Comparison of ENCODE assay signal across 10 cellular contexts in the genomic region with DNA sequence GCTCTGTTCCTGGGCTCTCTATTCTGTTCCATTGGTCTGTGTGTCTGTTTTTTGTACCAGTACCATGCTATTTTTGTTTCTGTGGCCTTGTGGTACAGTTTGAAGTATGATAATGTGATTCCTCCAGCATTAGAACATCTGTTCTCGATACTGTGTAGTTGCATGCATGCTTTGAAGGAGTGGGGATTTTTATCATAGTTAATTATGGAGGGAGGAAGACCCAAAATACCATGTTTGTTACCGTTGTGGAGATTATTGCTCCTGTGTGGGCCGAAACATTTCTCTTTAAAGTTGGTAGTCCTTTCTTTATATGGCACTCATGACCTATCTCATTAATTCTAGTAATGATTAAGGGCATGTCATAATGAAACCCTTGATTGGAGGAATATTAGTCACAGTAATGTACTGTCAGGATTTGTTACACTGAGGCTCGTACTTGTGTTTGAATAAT.
A peak's percentile ranks its signal among the peaks of the same experiment; 100 is the strongest.
DNase-seq lines count a peak whose midpoint lies in the region; ATAC-seq and TF ChIP-seq lines count a peak whose summit lies in the region.
"Had no signal": no experiment of that assay in that cellular context is flagged by ENCODE, and none has a peak within 500 bp of the region (broad histone marks: within the 10 kb centered on the region; RNA-seq: fewer than 3 reads in every experiment).

No MANE protein-coding gene starts in this region.

- no peaks in the 10 kb centered on the region for H3K36me3 ChIP-seq in thoracic aorta
- no peaks in the 10 kb centered on the region for H3K36me3 ChIP-seq in WERI-Rb-1

- peaks cover 26 to 76% of the 10 kb centered on the region in 2 donors for H3K4me1 ChIP-seq in thoracic aorta (ENCODE audit: control insufficient read depth in 1 of 2, low read depth in 2 of 2)
- H3K4me1 ChIP-seq: BLaER1 had no signal

- H3K4me1 Mint-ChIP-seq in activated T-helper 1 cell treated with anti-CD3 and anti-CD28 coated beads, Interleukin-12 subunit alpha, Interleukin-12 subunit beta, Interleukin-2, Interleukin-4 antibody, amounts not matched to agents 30 ng/mL and 10 ng/mL and 1 ng/mL, durations not matched to agents 14 hours and 24 hours and 36 hours (ENCODE audit: low read depth): peaks cover 16% of the 10 kb centered on the region

- H3K27me3 ChIP-seq in thoracic aorta (replicated peaks; ENCODE audit: insufficient read depth) (no peaks in the 10 kb centered on the region), WERI-Rb-1 (ENCODE audit: insufficient read depth, low read depth, severe bottlenecking) (no peaks in the 10 kb centered on the region)
- H3K27me3 ChIP-seq: BLaER1 had no signal

- H3K36me3 Mint-ChIP-seq in activated T-helper 1 cell treated with anti-CD3 and anti-CD28 coated beads, Interleukin-12 subunit alpha, Interleukin-12 subunit beta, Interleukin-2, Interleukin-4 antibody, amounts not matched to agents 30 ng/mL and 10 ng/mL and 1 ng/mL, durations not matched to agents 14 hours and 24 hours and 36 hours (ENCODE audit: low read depth): peaks cover 25% of the 10 kb centered on the region

- H3K4me3 ChIP-seq in thoracic aorta: no peak overlapping the region
- no peak overlapping the region for H3K4me3 ChIP-seq in WERI-Rb-1 (ENCODE audit: low read depth, low read length)
- H3K4me3 ChIP-seq: BLaER1, lung had no signal

- TF ChIP-seq CTCF in thoracic aorta (IDR thresholded peaks at IDR 0.05) (no peak), WERI-Rb-1 (IDR thresholded peaks at IDR 0.05; ENCODE audit: low read depth, low read length) (no peak)

- H3K27me3 Mint-ChIP-seq in activated T-helper 1 cell treated with anti-CD3 and anti-CD28 coated beads, Interleukin-12 subunit alpha, Interleukin-12 subunit beta, Interleukin-2, Interleukin-4 antibody, amounts not matched to agents 30 ng/mL and 10 ng/mL and 1 ng/mL, durations not matched to agents 14 hours and 24 hours and 36 hours (ENCODE audit: insufficient read depth): no peaks in the 10 kb centered on the region

- H3K9me3 Mint-ChIP-seq in activated T-helper 1 cell treated with anti-CD3 and anti-CD28 coated beads, Interleukin-12 subunit alpha, Interleukin-12 subunit beta, Interleukin-2, Interleukin-4 antibody, amounts not matched to agents 30 ng/mL and 10 ng/mL and 1 ng/mL, durations not matched to agents 14 hours and 24 hours and 36 hours: peaks cover 9% of the 10 kb centered on the region

- peak overlapping the region; percentile 64 for H3K27ac Mint-ChIP-seq in activated T-helper 1 cell treated with anti-CD3 and anti-CD28 coated beads, Interleukin-12 subunit alpha, Interleukin-12 subunit beta, Interleukin-2, Interleukin-4 antibody, amounts not matched to agents 30 ng/mL and 10 ng/mL and 1 ng/mL, durations not matched to agents 14 hours and 24 hours and 36 hours

- H3K27ac ChIP-seq in thoracic aorta (peak overlapping the region; percentile 56 to 59), WERI-Rb-1 (no peak overlapping the region)
- H3K27ac ChIP-seq: BLaER1 had no signal

- intact Hi-C loops in Right ventricle myocardium inferior (cut with DNase I): no loop called here
- intact Hi-C loops in cardiac septum (cut with DNase I): no loop called here
- intact Hi-C loops in activated T-helper 1 cell treated with anti-CD3 and anti-CD28 coated beads, Interleukin-12 subunit alpha, Interleukin-12 subunit beta, Interleukin-2, Interleukin-4 antibody, amounts not matched to agents 30 ng/mL and 10 ng/mL and 1 ng/mL, durations not matched to agents 14 hours and 24 hours and 36 hours (cut with micrococcal nuclease): no loop called here
- intact Hi-C loops in left colon (cut with DNase I, micrococcal nuclease): no loop called here

- H3K4me3 Mint-ChIP-seq in activated T-helper 1 cell treated with anti-CD3 and anti-CD28 coated beads, Interleukin-12 subunit alpha, Interleukin-12 subunit beta, Interleukin-2, Interleukin-4 antibody, amounts not matched to agents 30 ng/mL and 10 ng/mL and 1 ng/mL, durations not matched to agents 14 hours and 24 hours and 36 hours: no peak overlapping the region

- DNase-seq in Right ventricle myocardium inferior (ENCODE audit: missing footprints) (no peak), cardiac septum (ENCODE audit: low spot score) (no peak), thoracic aorta (ENCODE audit: low spot score) (no peak), Kasumi-1 (lab: John Stamatoyannopoulos, UW) (no peak), WERI-Rb-1 (no peak), left colon (no peak)
- no peak for DNase-seq in activated T-helper 1 cell treated with anti-CD3 and anti-CD28 coated beads, Interleukin-12 subunit alpha, Interleukin-12 subunit beta, Interleukin-2, Interleukin-4 antibody, amounts not matched to agents 30 ng/mL and 10 ng/mL and 1 ng/mL, durations not matched to agents 14 hours and 24 hours and 36 hours (ENCODE audit: low spot score)

- H3K9me3 ChIP-seq in thoracic aorta (no peaks in the 10 kb centered on the region), WERI-Rb-1 (ENCODE audit: severe bottlenecking) (no peaks in the 10 kb centered on the region)

- ATAC-seq in Right ventricle myocardium inferior (peak; percentile 43), HG02884 (IDR thresholded peaks at IDR 0.05; ENCODE audit: unreplicated experiment) (peak; percentile 91), thoracic aorta (ENCODE audit: insufficient number of reproducible peaks, low FRiP score, low read depth) (no peak), left colon (no peak)

Comparison
In these comparisons a context has a peak if more than half of its experiments do, and no peak if none do; other contexts are left out.
1. ATAC-seq: peak in Right ventricle myocardium inferior (single experiment) and HG02884 (single experiment); none in thoracic aorta (single experiment) and left colon (single experiment).